Comparison of ENCODE assay signal across 9 cellular contexts in genomic region chr2:166727105-166727504, GRCh38.
DNase-seq lines count a peak whose midpoint lies in the region; ATAC-seq and TF ChIP-seq lines count a peak whose summit lies in the region.
"Had no signal": no experiment of that assay in that cellular context is flagged by ENCODE, and none has a peak within 500 bp of the region (broad histone marks: within the 10 kb centered on the region; RNA-seq: fewer than 3 reads in every experiment).

No MANE protein-coding gene starts in this region.

- ATAC-seq in GM19438 (IDR thresholded peaks at IDR 0.05; ENCODE audit: low read depth, unreplicated experiment) (peak; percentile 99), HG02885 (IDR thresholded peaks at IDR 0.05; ENCODE audit: poor library complexity, unreplicated experiment) (peak; percentile 100)

- DNase-seq in GM10266 (ENCODE audit: extremely low spot score), result peak; percentile 9
- DNase-seq in KG1 (lab: John Stamatoyannopoulos, UW), result peak; percentile 21
- DNase-seq in iPS-NIHi7 (ENCODE audit: extremely low spot score), result no peak
- no peak for DNase-seq in NCI-H2107 (lab: John Stamatoyannopoulos, UW)
- no peak for DNase-seq in activated T-cell treated with anti-CD3 and anti-CD28 coated beads for 4 hours
- DNase-seq in NCI-H345 treated with DMSO at 0.1 percent for 48 hours (lab: John Stamatoyannopoulos, UW; ENCODE audit: unreplicated experiment), result no peak
- DNase-seq: ovary had no signal

- TF ChIP-seq CTCF in GM10266 (IDR thresholded peaks at IDR 0.05; ENCODE audit: control insufficient read depth, insufficient read depth, low read depth, missing control alignments), result no peak

Comparison
In these comparisons a context has a peak if more than half of its experiments do, and no peak if none do; other contexts are left out.
1. DNase-seq: peak in GM10266 (single experiment) and KG1 (single experiment); none in iPS-NIHi7 (single experiment), NCI-H2107 (single experiment), activated T-cell treated with anti-CD3 and anti-CD28 coated beads for 4 hours (single experiment) and NCI-H345 treated with DMSO at 0.1 percent for 48 hours (single experiment).